In the genomic region with DNA sequence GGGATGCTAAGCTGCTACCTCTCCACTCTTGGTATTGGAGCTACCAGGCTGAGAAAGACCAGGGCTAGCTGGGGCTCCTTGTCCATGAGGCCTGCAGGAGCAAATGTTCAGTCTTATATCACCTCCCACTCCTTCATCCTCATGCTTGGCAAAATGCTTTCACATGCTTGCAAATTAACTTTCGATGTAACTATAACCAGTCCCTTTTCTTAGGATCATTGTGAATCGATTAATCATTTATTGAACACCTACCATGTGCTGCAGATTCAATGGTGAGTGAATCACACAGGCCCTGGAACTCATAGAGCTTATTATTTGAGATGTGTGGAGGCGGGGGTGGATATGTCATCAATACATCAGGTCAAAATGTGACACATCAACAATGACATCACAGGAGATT, we compare ENCODE assay signal across 26 cellular contexts.
DNase-seq lines count a peak whose midpoint lies in the region; ATAC-seq, FAIRE-seq and TF ChIP-seq lines count a peak whose summit lies in the region.
"Had no signal": no experiment of that assay in that cellular context is flagged by ENCODE, and none has a peak within 500 bp of the region (broad histone marks: within the 10 kb centered on the region; RNA-seq: fewer than 3 reads in every experiment).

No MANE protein-coding gene starts in this region.

- no TSS peak for BruUV-seq in HepG2 (replicated peaks; lab: Mats Ljungman, UMichigan)

- no peak overlapping the region for H3K27ac Mint-ChIP-seq in activated CD4-positive, alpha-beta memory T cell treated with anti-CD3 and anti-CD28 coated beads, Interleukin-2, amount 10 ng/mL, durations not matched to agents 7 days and 5 days
- H3K27ac Mint-ChIP-seq: B cell; CD4-positive, alpha-beta memory T cell; CD4-positive, CD25-positive, alpha-beta regulatory T cell; CD8-positive, alpha-beta memory T cell had no signal

- POLR2A ChIA-PET in HepG2 (lab: Yijun Ruan, JAX): no interaction called here
- POLR2A ChIA-PET in activated CD4-positive, alpha-beta memory T cell treated with anti-CD3 and anti-CD28 coated beads, Interleukin-2, amount 10 ng/mL, durations not matched to agents 7 days and 5 days (lab: Charles Lee): no interaction called here

- H3K9me3 ChIP-seq in HepG2 (ENCODE audit: low read length) (no peaks in the 10 kb centered on the region), right lobe of liver (no peaks in the 10 kb centered on the region)
- H3K9me3 ChIP-seq: A549; BLaER1 treated with 17β-estradiol and CSF1 and Interleukin-3, amounts not matched to agents 10 nM and 100 nM had no signal

- H3K4me3 Mint-ChIP-seq in activated CD4-positive, alpha-beta memory T cell treated with anti-CD3 and anti-CD28 coated beads, Interleukin-2, amount 10 ng/mL, durations not matched to agents 7 days and 5 days: no peak overlapping the region
- H3K4me3 Mint-ChIP-seq: B cell; CD4-positive, alpha-beta memory T cell; CD4-positive, CD25-positive, alpha-beta regulatory T cell; CD8-positive, alpha-beta memory T cell had no signal

- intact Hi-C loops in HepG2 (cut with micrococcal nuclease; ENCODE audit: unreplicated experiment) (no loop called here), right lobe of liver (cut with DNase I) (no loop called here)

- H3K4me2 ChIP-seq in HepG2 (ENCODE audit: low read depth, low read length): no peak overlapping the region
- H3K4me2 ChIP-seq: A549; BLaER1 treated with 17β-estradiol and CSF1 and Interleukin-3, amounts not matched to agents 10 nM and 100 nM had no signal

- no peak overlapping the region for H3K9ac ChIP-seq in HepG2 (ENCODE audit: insufficient read depth, low read depth, low read length)
- H3K9ac ChIP-seq: BLaER1 treated with 17β-estradiol and CSF1 and Interleukin-3, amounts not matched to agents 10 nM and 100 nM had no signal

- TF ChIP-seq CTCF in HepG2 (CRISPR knock-in tag; IDR thresholded peaks at IDR 0.05) (no peak), right lobe of liver (IDR thresholded peaks at IDR 0.05) (no peak)

- H3K9me3 Mint-ChIP-seq in activated CD4-positive, alpha-beta memory T cell treated with anti-CD3 and anti-CD28 coated beads, Interleukin-2, amount 10 ng/mL, durations not matched to agents 7 days and 5 days: no peaks in the 10 kb centered on the region
- H3K9me3 Mint-ChIP-seq: CD4-positive, alpha-beta memory T cell had no signal

- H4K20me1 ChIP-seq in HepG2 (ENCODE audit: insufficient read depth, low read length): no peaks in the 10 kb centered on the region
- H4K20me1 ChIP-seq: BLaER1 treated with 17β-estradiol and CSF1 and Interleukin-3, amounts not matched to agents 10 nM and 100 nM had no signal

- 17% methylated on average over 3 of the region's 3 CpGs for WGBS in HepG2 (ENCODE audit: low lambda C conversion rate)
- WGBS in right lobe of liver (ENCODE audit: insufficient coverage, low coverage, low lambda C conversion rate, missing lambda C conversion rate): 73% methylated on average over 3 of the region's 3 CpGs

- no peaks in the 10 kb centered on the region for H3K36me3 Mint-ChIP-seq in activated CD4-positive, alpha-beta memory T cell treated with anti-CD3 and anti-CD28 coated beads, Interleukin-2, amount 10 ng/mL, durations not matched to agents 7 days and 5 days (ENCODE audit: low read depth)
- H3K36me3 Mint-ChIP-seq: CD4-positive, alpha-beta memory T cell; CD4-positive, CD25-positive, alpha-beta regulatory T cell; CD8-positive, alpha-beta memory T cell had no signal

- H3K27me3 ChIP-seq in HepG2 (ENCODE audit: control insufficient read depth in 1 of 2, insufficient read depth in 2 of 2, low read length in 2 of 2) (peaks cover 6 to 25% of the 10 kb centered on the region in 2 experiments; a peak in 4 of 5 replicates), right lobe of liver (no peaks in the 10 kb centered on the region)
- H3K27me3 ChIP-seq: BLaER1 treated with 17β-estradiol and CSF1 and Interleukin-3, amounts not matched to agents 10 nM and 100 nM had no signal

- no peak for TF ChIP-seq RAD21 in HepG2 (CRISPR knock-in tag; IDR thresholded peaks at IDR 0.05)

- H3K27me3 Mint-ChIP-seq in activated CD4-positive, alpha-beta memory T cell treated with anti-CD3 and anti-CD28 coated beads, Interleukin-2, amount 10 ng/mL, durations not matched to agents 7 days and 5 days: no peaks in the 10 kb centered on the region
- H3K27me3 Mint-ChIP-seq: CD4-positive, CD25-positive, alpha-beta regulatory T cell had no signal

- no peak overlapping the region for H2AFZ ChIP-seq in HepG2 (ENCODE audit: low read length)

- H3K4me1 ChIP-seq in HepG2 (ENCODE audit: insufficient read depth, low read length) (no peaks in the 10 kb centered on the region), right lobe of liver (no peaks in the 10 kb centered on the region)
- H3K4me1 ChIP-seq: BLaER1 treated with 17β-estradiol and CSF1 and Interleukin-3, amounts not matched to agents 10 nM and 100 nM had no signal

- TF ChIP-seq EP300 in HepG2 (IDR thresholded peaks at IDR 0.05; ENCODE audit: low read depth in 2 of 2, low read length in 2 of 2): no peak
- no peak for TF ChIP-seq EP300 in HepG2 (CRISPR knock-in tag; IDR thresholded peaks at IDR 0.05; ENCODE audit: borderline replicate concordance)

- H3K27ac ChIP-seq in HepG2 (ENCODE audit: extremely low read length, insufficient read depth, low read length): no peak overlapping the region
- H3K27ac ChIP-seq in right lobe of liver: no peak overlapping the region
- H3K27ac ChIP-seq: 22Rv1; A549; BLaER1 treated with 17β-estradiol and CSF1 and Interleukin-3, amounts not matched to agents 10 nM and 100 nM; C4-2B had no signal

- H3K36me3 ChIP-seq in HepG2 (replicated peaks in 1 of 2; ENCODE audit: control insufficient read depth in 1 of 2, insufficient read depth in 2 of 2, low read length in 2 of 2) (no peaks in the 10 kb centered on the region), right lobe of liver (no peaks in the 10 kb centered on the region)
- H3K36me3 ChIP-seq: BLaER1 treated with 17β-estradiol and CSF1 and Interleukin-3, amounts not matched to agents 10 nM and 100 nM had no signal

- no peaks in the 10 kb centered on the region for H3K79me2 ChIP-seq in HepG2 (ENCODE audit: insufficient read depth, low read length)

- H3K4me3 ChIP-seq in HepG2 (replicated peaks in 1 of 3; ENCODE audit: insufficient read depth in 1 of 3, low read depth in 2 of 3, low read length in 3 of 3) (no peak overlapping the region), right lobe of liver (no peak overlapping the region)
- H3K4me3 ChIP-seq: A549; BLaER1 treated with 17β-estradiol and CSF1 and Interleukin-3, amounts not matched to agents 10 nM and 100 nM; GM12878 had no signal

- TF ChIP-seq POLR2A in HepG2 (IDR thresholded peaks at IDR 0.05; ENCODE audit: insufficient read depth in 1 of 2, low read depth in 2 of 2, low read length in 2 of 2) (no peak), right lobe of liver (IDR thresholded peaks at IDR 0.05) (no peak)

- CTCF ChIA-PET in HepG2 (lab: Yijun Ruan, JAX; ENCODE audit: low intra/inter-chr PET ratio, low total read pairs): no interaction called here
- CTCF ChIA-PET in activated CD4-positive, alpha-beta memory T cell treated with anti-CD3 and anti-CD28 coated beads, Interleukin-2, amount 10 ng/mL, durations not matched to agents 7 days and 5 days (lab: Charles Lee): no interaction called here

- no peaks in the 10 kb centered on the region for H3K4me1 Mint-ChIP-seq in activated CD4-positive, alpha-beta memory T cell treated with anti-CD3 and anti-CD28 coated beads, Interleukin-2, amount 10 ng/mL, durations not matched to agents 7 days and 5 days
- H3K4me1 Mint-ChIP-seq: B cell; CD4-positive, alpha-beta memory T cell; CD4-positive, CD25-positive, alpha-beta regulatory T cell; CD8-positive, alpha-beta memory T cell had no signal

- in situ Hi-C loops in HepG2 (cut with HindIII; ENCODE audit: extremely low pct_ligation_motif_present, low pct_unique_long_range_greater_than_20kb): no loop called here

- DNase-seq in HepG2 (ENCODE audit: low spot score) (no peak), right lobe of liver (no peak), kidney tubule cell (ENCODE audit: low spot score) (peak; percentile 62), renal cortical epithelial cell (ENCODE audit: low read depth) (peak; percentile 83), CD1c-positive myeloid dendritic cell (ENCODE audit: extremely low spot score) (no peak)
- DNase-seq in activated CD4-positive, alpha-beta memory T cell treated with anti-CD3 and anti-CD28 coated beads, Interleukin-2, amount 10 ng/mL, durations not matched to agents 7 days and 5 days: no peak
- DNase-seq: AML-193; CD4-positive, alpha-beta memory T cell; CD4-positive, CD25-positive, alpha-beta regulatory T cell; CD8-positive, alpha-beta memory T cell; COR-L47; DMS 273 treated with DMSO at 0.1 percent for 48 hours; DMS153; DMS53; DMS79; DND-41; EL; GDM1 had no signal

- no peak for FAIRE-seq in HepG2 (lab: Jason Lieb, UNC)
- FAIRE-seq: A549, GM12878, GM12892, GM18507 had no signal

- ATAC-seq in HepG2 (no peak), right lobe of liver (no peak)
- ATAC-seq: A549, GM12878 had no signal

TF ChIP-seq in HepG2, 621 proteins besides CTCF, POLR2A, EP300 and RAD21:
- TF ChIP-seq ZNF256 (CRISPR knock-in tag; conservative IDR thresholded peaks at IDR 0.05) (no peak), CREB1 (IDR thresholded peaks at IDR 0.05) (peak; percentile 70), CREB1 (CRISPR knock-in tag; IDR thresholded peaks at IDR 0.05) (no peak)

Comparison
In these comparisons a context has a peak if more than half of its experiments do, and no peak if none do; other contexts are left out.
1. DNase-seq: peak in kidney tubule cell (single experiment) and renal cortical epithelial cell (single experiment); none in HepG2 (single experiment), right lobe of liver (0 of 3), CD1c-positive myeloid dendritic cell (single experiment) and activated CD4-positive, alpha-beta memory T cell treated with anti-CD3 and anti-CD28 coated beads, Interleukin-2, amount 10 ng/mL, durations not matched to agents 7 days and 5 days (single experiment).